In genomic region chr2:241734467-241735208, GRCh38 we compare ENCODE assay signal across 1 cellular context.
TF ChIP-seq lines count a peak whose summit lies in the region.

D2HGDH (plus strand) TSS chr2:241734630; CDS start chr2:241735225, 595 bp downstream.

TF ChIP-seq in HepG2, 621 proteins besides CTCF, POLR2A, EP300 and RAD21 (continued from another document and continues in another):
- no peak for TF ChIP-seq ZBTB40 (IDR thresholded peaks at IDR 0.05)
- TF ChIP-seq ZBTB40 (CRISPR knock-in tag; IDR thresholded peaks at IDR 0.05) = no peak
- peak; percentile 29; the same call in 1 of the 2 replicates for TF ChIP-seq HINFP (CRISPR knock-in tag; IDR thresholded peaks at IDR 0.05; ENCODE audit: low read depth)
- TF ChIP-seq CERS6 (CRISPR knock-in tag; IDR thresholded peaks at IDR 0.05) = no peak
- peak; percentile 76 for TF ChIP-seq RBM39 (IDR thresholded peaks at IDR 0.05; ENCODE audit: low read depth, low read length, poor library complexity, severe bottlenecking)
- no peak for TF ChIP-seq THAP9 (CRISPR knock-in tag; IDR thresholded peaks at IDR 0.05; ENCODE audit: borderline replicate concordance)
- TF ChIP-seq ZNF777 (CRISPR knock-in tag; IDR thresholded peaks at IDR 0.05) = no peak
- TF ChIP-seq ZBTB25 (CRISPR knock-in tag; IDR thresholded peaks at IDR 0.05) = no peak; the same call in 1 of the 2 replicates
- TF ChIP-seq RBAK (CRISPR knock-in tag; IDR thresholded peaks at IDR 0.05) = no peak
- peak in 1 of 2 experiments; percentile 49; a peak in 1 of 4 replicates for TF ChIP-seq HMGXB4 (CRISPR knock-in tag; IDR thresholded peaks at IDR 0.05; ENCODE audit: borderline replicate concordance in 1 of 2, low read depth in 1 of 2)
- TF ChIP-seq ZNF256 (CRISPR knock-in tag; conservative IDR thresholded peaks at IDR 0.05) = 0 out of 2 replicates have a peak, but pooled peaks have one; percentile 26
- TF ChIP-seq EEA1 (CRISPR knock-in tag; IDR thresholded peaks at IDR 0.05; ENCODE audit: borderline replicate concordance) = peak; percentile 97
- TF ChIP-seq ZBTB7A (CRISPR knock-in tag; IDR thresholded peaks at IDR 0.05) = peak; percentile 76; the same call in 1 of the 2 replicates
- peak; percentile 70; the same call in 1 of the 2 replicates for TF ChIP-seq ZNF691 (CRISPR knock-in tag; IDR thresholded peaks at IDR 0.05; ENCODE audit: borderline replicate concordance, low read depth)
- peak; percentile 65 for TF ChIP-seq RBM22 (optimal IDR thresholded peaks at IDR 0.05; ENCODE audit: low read length)
- TF ChIP-seq ZNF225 (CRISPR knock-in tag; IDR thresholded peaks at IDR 0.05) = 0 out of 2 replicates have a peak, but pooled peaks have one; percentile 10
- no peak for TF ChIP-seq ARID5B (CRISPR knock-in tag; IDR thresholded peaks at IDR 0.05)
- TF ChIP-seq USF2 (IDR thresholded peaks at IDR 0.05; ENCODE audit: low read depth, low read length) = peak; percentile 86
- peak; percentile 39; the same call in 1 of the 2 replicates for TF ChIP-seq USF2 (CRISPR knock-in tag; IDR thresholded peaks at IDR 0.05; ENCODE audit: borderline replicate concordance)
- peak; percentile 28 for TF ChIP-seq TBX2 (CRISPR knock-in tag; IDR thresholded peaks at IDR 0.05; ENCODE audit: borderline replicate concordance)
- TF ChIP-seq ZSCAN22 (CRISPR knock-in tag; IDR thresholded peaks at IDR 0.05) = 0 out of 2 replicates have a peak, but pooled peaks have one; percentile 21
- peak; percentile 86 for TF ChIP-seq POLR2AphosphoS5 (IDR thresholded peaks at IDR 0.05; ENCODE audit: low read depth, low read length)
- TF ChIP-seq BCL6 (CRISPR knock-in tag; IDR thresholded peaks at IDR 0.05) = 0 out of 2 replicates have a peak, but pooled peaks have one; percentile 15
- 0 out of 2 replicates have a peak, but pooled peaks have one; percentile 4 for TF ChIP-seq KLF6 (CRISPR knock-in tag; IDR thresholded peaks at IDR 0.05)
- TF ChIP-seq BRD4 (CRISPR knock-in tag; IDR thresholded peaks at IDR 0.05) = peak; percentile 79; the same call in 1 of the 2 replicates
- TF ChIP-seq ZNF749 (CRISPR knock-in tag; IDR thresholded peaks at IDR 0.05; ENCODE audit: borderline replicate concordance) = peak; percentile 80
- TF ChIP-seq ESRRA (CRISPR knock-in tag; IDR thresholded peaks at IDR 0.05; ENCODE audit: low read depth) = 0 out of 2 replicates have a peak, but pooled peaks have one; percentile 17
